Comparison of ENCODE assay signal across 27 cellular contexts in the genomic region with DNA sequence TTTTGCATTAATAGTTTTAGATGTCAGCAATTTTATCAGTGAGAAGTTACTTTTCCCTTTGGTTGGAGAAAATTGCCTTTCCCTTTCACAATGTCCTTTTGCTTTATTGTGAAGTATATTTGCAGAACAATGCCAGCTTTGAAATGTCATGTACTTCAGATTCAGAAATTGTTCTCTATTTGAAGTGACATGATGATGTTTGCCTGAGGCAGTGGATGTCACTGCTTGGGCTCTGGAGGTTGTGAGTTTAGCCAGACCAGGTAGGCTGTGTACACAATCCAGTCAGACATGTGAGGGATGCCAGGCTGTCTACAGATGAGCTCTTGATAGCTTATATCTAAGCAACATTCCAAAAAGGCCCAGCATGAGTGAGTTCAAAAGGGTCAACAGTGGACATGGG.
"Had no signal": no experiment of that assay in that cellular context is flagged by ENCODE, and none has a peak within 500 bp of the region (broad histone marks: within the 10 kb centered on the region; RNA-seq: fewer than 3 reads in every experiment).

No MANE protein-coding gene starts in this region.

- H3K27me3 ChIP-seq: cardiac muscle cell, colonic mucosa had no signal

- H3K36me3 ChIP-seq: cardiac muscle cell, colonic mucosa had no signal

- H3K4me1 ChIP-seq: colonic mucosa had no signal

- DNase-seq: activated B cell treated with CpG ODN at 0.5 μM for 24 hours; activated CD4-positive, alpha-beta T cell treated with anti-CD3 and anti-CD28 coated beads for 1 hour; activated CD4-positive, alpha-beta T cell treated with anti-CD3 and anti-CD28 coated beads, Interleukin-2, amount 10 ng/mL, durations not matched to agents 24 days and 14 days; activated CD4-positive, alpha-beta T cell treated with anti-CD3 and anti-CD28 coated beads, Interleukin-2, amount 50 U/mL, for 48 hours; activated CD8-positive, alpha-beta memory T cell treated with anti-CD3 and anti-CD28 coated beads for 24 hours; activated gamma-delta T cell; activated naive CD4-positive, alpha-beta T cell treated with anti-CD3 and anti-CD28 coated beads for 36 hours; activated T-cell treated with anti-CD3 and anti-CD28 coated beads for 4 hours; activated T-cell treated with anti-CD3 and anti-CD28 coated beads, Interleukin-2, amount 50 U/mL, for 48 hours; amygdala; cerebellar nuclear complex; colonic mucosa; KG1; NCI-H1092; NCI-H1436; NCI-H1694 treated with DMSO at 0.1 percent for 48 hours; NCI-H2029 treated with DMSO at 0.1 percent for 48 hours; NCI-H2171; NCI-H2227 treated with DMSO at 0.1 percent for 48 hours; NCI-H510A; NCI-H526 treated with DMSO at 0.1 percent for 48 hours; SIG-M5; T-cell; T-helper 2 cell; T1000 had no signal

- H3K27ac ChIP-seq: cardiac muscle cell, colonic mucosa, SK-N-MC had no signal

- H3K9me3 ChIP-seq: colonic mucosa had no signal

- H3K4me3 ChIP-seq: cardiac muscle cell, colonic mucosa, SK-N-MC had no signal
